In the genomic region with DNA sequence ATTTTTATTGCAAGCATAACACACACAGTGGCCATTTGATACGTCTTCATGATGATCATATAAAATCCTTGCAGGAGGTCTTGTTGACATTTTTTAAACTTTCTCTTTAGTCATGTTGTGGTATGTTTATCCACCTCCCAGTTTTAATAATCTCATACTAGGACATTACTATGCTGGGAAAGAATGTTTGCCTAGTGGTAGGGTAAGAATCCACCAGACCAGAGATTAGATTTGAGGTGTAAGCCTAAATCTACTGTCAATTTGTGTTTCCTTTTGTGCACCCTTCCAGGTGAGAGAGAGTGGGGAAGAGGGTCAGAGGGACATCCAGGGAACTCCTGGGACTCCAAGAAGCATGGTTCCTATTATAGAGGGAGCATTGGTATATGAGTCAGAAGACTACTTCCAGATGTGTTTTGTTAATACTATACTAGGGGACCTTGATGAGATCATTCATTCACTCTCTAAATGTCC, we compare ENCODE assay signal across 1 cellular context.
TF ChIP-seq lines count a peak whose summit lies in the region.

No MANE protein-coding gene starts in this region.

TF ChIP-seq in SK-N-SH treated with all-trans-retinoic acid at 6 μM for 48 hours, 23 proteins besides CTCF, POLR2A, EP300 and RAD21 (continued from another document):
- TF ChIP-seq TSHZ2 (CRISPR knock-in tag; IDR thresholded peaks at IDR 0.05) (no peak), POU6F1 (CRISPR knock-in tag; IDR thresholded peaks at IDR 0.05; ENCODE audit: borderline replicate concordance, low read depth) (no peak), ISL1 (CRISPR knock-in tag; IDR thresholded peaks at IDR 0.05) (no peak), OSR1 (CRISPR knock-in tag; IDR thresholded peaks at IDR 0.05) (no peak), ZC3H10 (CRISPR knock-in tag; IDR thresholded peaks at IDR 0.05) (no peak), SNAI2 (CRISPR knock-in tag; IDR thresholded peaks at IDR 0.05) (no peak), TCF4 (CRISPR knock-in tag; IDR thresholded peaks at IDR 0.05; ENCODE audit: borderline replicate concordance) (no peak), PPARA (CRISPR knock-in tag; IDR thresholded peaks at IDR 0.05; ENCODE audit: borderline replicate concordance) (no peak)
- TF ChIP-seq, protein P1, sequence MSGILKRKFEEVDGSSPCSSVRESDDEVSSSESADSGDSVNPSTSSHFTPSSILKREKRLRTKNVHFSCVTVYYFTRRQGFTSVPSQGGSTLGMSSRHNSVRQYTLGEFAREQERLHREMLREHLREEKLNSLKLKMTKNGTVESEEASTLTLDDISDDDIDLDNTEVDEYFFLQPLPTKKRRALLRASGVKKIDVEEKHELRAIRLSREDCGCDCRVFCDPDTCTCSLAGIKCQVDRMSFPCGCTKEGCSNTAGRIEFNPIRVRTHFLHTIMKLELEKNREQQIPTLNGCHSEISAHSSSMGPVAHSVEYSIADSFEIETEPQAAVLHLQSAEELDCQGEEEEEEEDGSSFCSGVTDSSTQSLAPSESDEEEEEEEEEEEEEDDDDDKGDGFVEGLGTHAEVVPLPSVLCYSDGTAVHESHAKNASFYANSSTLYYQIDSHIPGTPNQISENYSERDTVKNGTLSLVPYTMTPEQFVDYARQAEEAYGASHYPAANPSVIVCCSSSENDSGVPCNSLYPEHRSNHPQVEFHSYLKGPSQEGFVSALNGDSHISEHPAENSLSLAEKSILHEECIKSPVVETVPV (CRISPR knock-in tag; IDR thresholded peaks at IDR 0.05): no peak
TF ChIP-seq in SK-N-SH treated with all-trans-retinoic acid at 6 μM for 48 hours: peak in this region for 0.
